8 cellular contexts compared by ENCODE assay signal in genomic region chrX:23907496-23908218, GRCh38. TPM values are rescaled to one million over a fixed set of nuclear protein-coding genes. Genes with fewer than 3 reads are reported as not detected.
DNase-seq lines count a peak whose midpoint lies in the region; ATAC-seq, FAIRE-seq and TF ChIP-seq lines count a peak whose summit lies in the region.

APOO (minus strand) TSS chrX:23907938; CDS start chrX:23907702, 236 bp downstream.
CXorf58 (plus strand) TSS chrX:23908006; CDS start chrX:23910303, 2,297 bp downstream.

- intact Hi-C loops in pancreas (cut with DNase I) = loop anchor here in 1 of 3 donors (5.0 to 10.0 kb wide), 2 partner anchors 133 to 210 kb away; no protein-coding TSS in a partner anchor

- H3K9me3 ChIP-seq in SK-N-MC (ENCODE audit: low read depth, low read length) (no peaks in the 10 kb centered on the region), pancreas (no peaks in the 10 kb centered on the region), tibial nerve (no peaks in the 10 kb centered on the region)

- H3K27ac ChIP-seq in SK-N-MC (peak within 1 kb of the TSS; percentile 53; the same call in 1 of the 2 replicates), pancreas (peak within 1 kb of the TSS; percentile 80 to 84 (median 82)), tibial nerve (peak within 1 kb of the TSS; percentile 71 to 91 (median 89))

- H3K27me3 ChIP-seq in pancreas = peaks cover 0 to 3% (median 0%) of the 10 kb centered on the region in 4 donors
- H3K27me3 ChIP-seq in tibial nerve = no peaks in the 10 kb centered on the region

- peak; percentile 32 to 76 for TF ChIP-seq EP300 in tibial nerve (IDR thresholded peaks at IDR 0.05)

- H3K4me3 ChIP-seq in SK-N-MC (peak within 1 kb of the TSS; percentile 81), pancreas (peak within 1 kb of the TSS; percentile 16 to 53 (median 40)), tibial nerve (peak within 1 kb of the TSS; percentile 33 to 71 (median 50))

- peak within 1 kb of the TSS; percentile 77 to 84 for H3K27ac Mint-ChIP-seq in activated naive CD4-positive, alpha-beta T cell treated with anti-CD3 and anti-CD28 coated beads, Interleukin-2, amount 50 U/mL, for 72 hours
- H3K27ac Mint-ChIP-seq in glutamatergic neuron (ENCODE audit: unreplicated experiment) = peak within 1 kb of the TSS; percentile 75

- no peaks in the 10 kb centered on the region for H3K4me1 Mint-ChIP-seq in glutamatergic neuron (ENCODE audit: low read depth, unreplicated experiment)

- peak; percentile 54 for FAIRE-seq in pancreas (lab: Jason Lieb, UNC)

- no peaks in the 10 kb centered on the region for H3K36me3 Mint-ChIP-seq in activated naive CD4-positive, alpha-beta T cell treated with anti-CD3 and anti-CD28 coated beads, Interleukin-2, amount 50 U/mL, for 72 hours
- H3K36me3 Mint-ChIP-seq in glutamatergic neuron (ENCODE audit: unreplicated experiment) = no peaks in the 10 kb centered on the region

- H3K36me3 ChIP-seq in SK-N-MC (ENCODE audit: insufficient read depth, low read length) = no peaks in the 10 kb centered on the region
- no peaks in the 10 kb centered on the region for H3K36me3 ChIP-seq in pancreas
- no peaks in the 10 kb centered on the region for H3K36me3 ChIP-seq in tibial nerve

- H3K9ac ChIP-seq in SK-N-MC (ENCODE audit: insufficient read length) = peak within 1 kb of the TSS; percentile 80

- H3K27me3 Mint-ChIP-seq in glutamatergic neuron (ENCODE audit: unreplicated experiment) = peaks cover 4% of the 10 kb centered on the region

- TF ChIP-seq POLR2A in GM10847 (IDR thresholded peaks at IDR 0.05; ENCODE audit: extremely low read depth, insufficient read length) (peak; percentile 58), tibial nerve (IDR thresholded peaks at IDR 0.05) (peak in 1 of 2 donors; percentile 48)

- peak within 1 kb of the TSS; percentile 86 for H3K4me3 Mint-ChIP-seq in glutamatergic neuron (ENCODE audit: unreplicated experiment)

- ATAC-seq in HG02588 (IDR thresholded peaks at IDR 0.05; ENCODE audit: unreplicated experiment) = peak; percentile 93
- peak; percentile 95 for ATAC-seq in activated naive CD4-positive, alpha-beta T cell treated with anti-CD3 and anti-CD28 coated beads, Interleukin-2, amount 50 U/mL, for 72 hours
- ATAC-seq in pancreas = peak; percentile 94 to 97 (median 94)

- DNase-seq in NCI-H1048 (lab: John Stamatoyannopoulos, UW) = peak; percentile 80
- peak; percentile 26 for DNase-seq in SK-N-MC (ENCODE audit: low read depth, low spot score)
- DNase-seq in activated naive CD4-positive, alpha-beta T cell treated with anti-CD3 and anti-CD28 coated beads, Interleukin-2, amount 50 U/mL, for 72 hours (ENCODE audit: low spot score in 2 of 2) = peak; percentile 86 to 94
- peak; percentile 87 for DNase-seq in glutamatergic neuron
- DNase-seq in pancreas = peak; percentile 87 to 95 (median 91)
- DNase-seq in tibial nerve (ENCODE audit: low spot score in 2 of 2) = peak; percentile 72 to 73

- WGBS in pancreas, 2 donors = 0 to 28% methylated on average over 78 to 81 of the region's 81 CpGs
- 1 to 42% methylated on average over 18 to 28 of the region's 81 CpGs for WGBS in tibial nerve, 2 donors

- H3K4me1 ChIP-seq in pancreas (peaks cover 0 to 6% (median 0%) of the 10 kb centered on the region in 3 donors), tibial nerve (peaks cover 0 to 14% (median 0%) of the 10 kb centered on the region in 4 donors)

- no peaks in the 10 kb centered on the region for H3K9me3 Mint-ChIP-seq in activated naive CD4-positive, alpha-beta T cell treated with anti-CD3 and anti-CD28 coated beads, Interleukin-2, amount 50 U/mL, for 72 hours
- H3K9me3 Mint-ChIP-seq in glutamatergic neuron (ENCODE audit: unreplicated experiment) = no peaks in the 10 kb centered on the region

- TF ChIP-seq CTCF in glutamatergic neuron (IDR thresholded peaks at IDR 0.05; ENCODE audit: partially characterized antibody, unreplicated experiment) (peak; percentile 60), pancreas (IDR thresholded peaks at IDR 0.05) (peak; percentile 51 to 76 (median 66)), tibial nerve (IDR thresholded peaks at IDR 0.05) (peak; percentile 62 to 93 (median 83))

RNA-seq across cellular contexts. Expression of gene APOO, which starts in this region (rescaled TPM):
- total RNA-seq in activated naive CD4-positive, alpha-beta T cell treated with anti-CD3 and anti-CD28 coated beads, Interleukin-2, amount 50 U/mL, for 72 hours = 10 to 100 TPM; 20.6 to 28.4 TPM
- total RNA-seq in glutamatergic neuron (ENCODE audit: unreplicated experiment) = 36.2 TPM
- total RNA-seq in pancreas = 10 to 100 TPM in 1 of 6 donors, 1 to 10 TPM in 5; 4.8 to 11.5 (median 7.6) TPM
- polyA plus RNA-seq in pancreas = 10 to 100 TPM in 1 of 2 donors, 1 to 10 TPM in 1; 10.0 to 16.9 TPM
- 100 to 1,000 TPM in 1 of 4 donors, 10 to 100 TPM in 1, 1 to 10 TPM in 2; 3.9 to 115 (median 9.0) TPM for total RNA-seq in tibial nerve

RNA-seq across cellular contexts. Expression of gene CXorf58, which starts in this region (rescaled TPM):
- total RNA-seq in activated naive CD4-positive, alpha-beta T cell treated with anti-CD3 and anti-CD28 coated beads, Interleukin-2, amount 50 U/mL, for 72 hours = under 1 TPM in 1 of 2 donors, not detected in 1; 0.37 TPM
- total RNA-seq in glutamatergic neuron (ENCODE audit: unreplicated experiment) = not detected
- under 1 TPM in 5 of 6 donors, not detected in 1; 0.09 to 0.40 (median 0.16) TPM for total RNA-seq in pancreas
- polyA plus RNA-seq in pancreas = under 1 TPM; 0.07 to 0.19 TPM
- total RNA-seq in tibial nerve = 1 to 10 TPM in 1 of 4 donors, under 1 TPM in 1, not detected in 2; 0.22 to 1.5 TPM

Comparison
In these comparisons a context has a peak if more than half of its experiments do, and no peak if none do; other contexts are left out.
1. Peak in every context shown above with its lines: DNase-seq, ATAC-seq, H3K4me3 ChIP-seq and H3K27ac ChIP-seq.
2. DNase-seq: peak in every context shown above with its lines; median percentile 91 in pancreas; 90 in activated naive CD4-positive, alpha-beta T cell treated with anti-CD3 and anti-CD28 coated beads, Interleukin-2, amount 50 U/mL, for 72 hours; 87 in glutamatergic neuron; 80 in NCI-H1048; 72 in tibial nerve; 26 in SK-N-MC.